19 cellular contexts compared by ENCODE assay signal in genomic region chr6:111382476-111383294, GRCh38.
DNase-seq lines count a peak whose midpoint lies in the region; ATAC-seq and TF ChIP-seq lines count a peak whose summit lies in the region.
"Had no signal": no experiment of that assay in that cellular context is flagged by ENCODE, and none has a peak within 500 bp of the region (broad histone marks: within the 10 kb centered on the region; RNA-seq: fewer than 3 reads in every experiment).

No MANE protein-coding gene starts in this region.

- peak overlapping the region; percentile 27 for H2AFZ ChIP-seq in trophoblast cell (ENCODE audit: insufficient read depth, low read length, poor library complexity)
- H2AFZ ChIP-seq: GM23248 had no signal

- peaks cover 2% of the 10 kb centered on the region for H3K4me1 Mint-ChIP-seq in activated CD4-positive, alpha-beta T cell treated with anti-CD3 and anti-CD28 coated beads, Interleukin-2, amount 10 ng/mL, durations not matched to agents 7 days and 5 days

- no peak overlapping the region for H4K12ac ChIP-seq in trophoblast cell (ENCODE audit: low read depth, low read length)

- ATAC-seq in Right ventricle myocardium superior (ENCODE audit: poor library complexity) (peak; percentile 68), right cardiac atrium (peak; percentile 57 to 61)
- ATAC-seq: A549; activated CD4-positive, CD25-positive, alpha-beta regulatory T cell treated with anti-CD3 and anti-CD28 coated beads, Interleukin-2, amount 50 U/mL, for 24 hours had no signal

- DNase-seq in Right ventricle myocardium superior, result peak; percentile 33
- no peak for DNase-seq in right atrium auricular region (ENCODE audit: low spot score)
- peak; percentile 26 to 63 (median 46) for DNase-seq in right cardiac atrium
- no peak for DNase-seq in trophoblast cell
- DNase-seq in NCI-H524 treated with DMSO at 0.1 percent for 48 hours (lab: John Stamatoyannopoulos, UW), result no peak
- no peak for DNase-seq in NCI-H146 treated with DMSO at 0.1 percent for 48 hours (lab: John Stamatoyannopoulos, UW; ENCODE audit: unreplicated experiment)
- no peak for DNase-seq in activated CD4-positive, alpha-beta T cell treated with anti-CD3 and anti-CD28 coated beads, Interleukin-2, amount 10 ng/mL, durations not matched to agents 7 days and 5 days
- DNase-seq in WERI-Rb-1, result no peak
- DNase-seq: DMS153; GM23248; NCI-H1417; NCI-H82; stimulated activated CD4-positive, alpha-beta T cell treated with anti-CD3 and anti-CD28 coated beads, Interleukin-4, amount 100 ng/mL, for 24 hours; T-helper 9 cell had no signal

- H3K4me2 ChIP-seq in trophoblast cell (ENCODE audit: low read length), result no peak overlapping the region
- H3K4me2 ChIP-seq: A549 had no signal

- no peaks in the 10 kb centered on the region for H3K27me3 Mint-ChIP-seq in activated CD4-positive, alpha-beta T cell treated with anti-CD3 and anti-CD28 coated beads, Interleukin-2, amount 10 ng/mL, durations not matched to agents 7 days and 5 days

- H3K4me3 Mint-ChIP-seq in activated CD4-positive, alpha-beta T cell treated with anti-CD3 and anti-CD28 coated beads, Interleukin-2, amount 10 ng/mL, durations not matched to agents 7 days and 5 days, result no peak overlapping the region

- H3K36me3 ChIP-seq in right atrium auricular region (peaks cover 35% of the 10 kb centered on the region), trophoblast cell (ENCODE audit: control insufficient read depth in 1 of 2, insufficient read depth in 2 of 2, low read length in 2 of 2) (peaks cover 8 to 13% of the 10 kb centered on the region in 2 experiments), WERI-Rb-1 (peaks cover 52% of the 10 kb centered on the region)

- H3K4ac ChIP-seq in trophoblast cell (ENCODE audit: low read depth, low read length), result no peak overlapping the region

- POLR2A ChIA-PET in activated CD4-positive, alpha-beta T cell treated with anti-CD3 and anti-CD28 coated beads, Interleukin-2, amount 10 ng/mL, durations not matched to agents 7 days and 5 days (lab: Charles Lee), result no interaction called here

- peaks cover 45% of the 10 kb centered on the region for H3K36me3 Mint-ChIP-seq in activated CD4-positive, alpha-beta T cell treated with anti-CD3 and anti-CD28 coated beads, Interleukin-2, amount 10 ng/mL, durations not matched to agents 7 days and 5 days (ENCODE audit: low read depth)

- no peak overlapping the region for H3K18ac ChIP-seq in trophoblast cell (ENCODE audit: low read length)

- peaks cover 0 to 11% of the 10 kb centered on the region in 2 donors for H3K4me1 ChIP-seq in right atrium auricular region
- peaks cover 3% of the 10 kb centered on the region for H3K4me1 ChIP-seq in right cardiac atrium (ENCODE audit: control insufficient read depth, insufficient read depth, low read length)
- H3K4me1 ChIP-seq in trophoblast cell (ENCODE audit: control insufficient read depth in 1 of 2, insufficient read depth in 2 of 2, low read length in 2 of 2), result no peaks in the 10 kb centered on the region
- H3K4me1 ChIP-seq: A549, suprapubic skin had no signal

- TF ChIP-seq CTCF in right atrium auricular region (IDR thresholded peaks at IDR 0.05), result no peak
- no peak for TF ChIP-seq CTCF in WERI-Rb-1 (IDR thresholded peaks at IDR 0.05; ENCODE audit: low read depth, low read length)

- H3K79me1 ChIP-seq in trophoblast cell (ENCODE audit: low read length), result no peaks in the 10 kb centered on the region

- H3K4me3 ChIP-seq in right atrium auricular region, result no peak overlapping the region
- no peak overlapping the region for H3K4me3 ChIP-seq in right cardiac atrium (ENCODE audit: low read length)
- no peak overlapping the region for H3K4me3 ChIP-seq in trophoblast cell (ENCODE audit: low read depth, low read length)
- no peak overlapping the region for H3K4me3 ChIP-seq in WERI-Rb-1 (ENCODE audit: low read depth, low read length)
- H3K4me3 ChIP-seq: A549, GM23248, SK-N-MC, suprapubic skin had no signal

- intact Hi-C loops in Right ventricle myocardium superior (cut with DNase I) (no loop called here), right cardiac atrium (cut with DNase I) (no loop called here)

- no peak overlapping the region for H3K14ac ChIP-seq in trophoblast cell (ENCODE audit: low read length)

- WGBS in right cardiac atrium, result 67% methylated on average over 9 of the region's 9 CpGs
- no CpG with 5 or more reads among the region's 9 CpGs for WGBS in trophoblast cell (ENCODE audit: extremely low coverage, insufficient coverage, insufficient read length)

- no peaks in the 10 kb centered on the region for H3K79me2 ChIP-seq in trophoblast cell (ENCODE audit: control insufficient read depth, insufficient read depth, low read length, poor library complexity)

- H3K23ac ChIP-seq in trophoblast cell (ENCODE audit: low read length), result no peak overlapping the region

- H2BK5ac ChIP-seq in trophoblast cell (ENCODE audit: low read depth, low read length, poor library complexity), result no peak overlapping the region

- H2BK12ac ChIP-seq in trophoblast cell (ENCODE audit: low read length), result no peak overlapping the region

- H3K9me3 ChIP-seq in right atrium auricular region (no peaks in the 10 kb centered on the region), right cardiac atrium (ENCODE audit: control insufficient read depth, low read length) (no peaks in the 10 kb centered on the region), trophoblast cell (ENCODE audit: insufficient read depth, low read depth, low read length) (no peaks in the 10 kb centered on the region), WERI-Rb-1 (ENCODE audit: severe bottlenecking) (no peaks in the 10 kb centered on the region)
- H3K9me3 ChIP-seq: A549, suprapubic skin had no signal

- H4K91ac ChIP-seq in trophoblast cell (ENCODE audit: low read depth, low read length), result no peak overlapping the region

- peak overlapping the region in 1 of 2 donors; percentile 28 for H3K27ac ChIP-seq in right atrium auricular region
- peak overlapping the region; percentile 58 for H3K27ac ChIP-seq in right cardiac atrium (ENCODE audit: low read length)
- no peak overlapping the region for H3K27ac ChIP-seq in trophoblast cell (ENCODE audit: low read depth, low read length)
- no peak overlapping the region for H3K27ac ChIP-seq in WERI-Rb-1
- H3K27ac ChIP-seq: A549, C4-2B, GM23248, suprapubic skin had no signal

- H3K9ac ChIP-seq in trophoblast cell (ENCODE audit: low read length), result no peak overlapping the region
- H3K9ac ChIP-seq: GM23248 had no signal

- no peak overlapping the region for H4K8ac ChIP-seq in trophoblast cell (ENCODE audit: low read depth, low read length)

- CTCF ChIA-PET in activated CD4-positive, alpha-beta T cell treated with anti-CD3 and anti-CD28 coated beads, Interleukin-2, amount 10 ng/mL, durations not matched to agents 7 days and 5 days (lab: Charles Lee), result no interaction called here

- no peak overlapping the region for H2AK5ac ChIP-seq in trophoblast cell (ENCODE audit: low read length)

- H3K9me3 Mint-ChIP-seq in activated CD4-positive, alpha-beta T cell treated with anti-CD3 and anti-CD28 coated beads, Interleukin-2, amount 10 ng/mL, durations not matched to agents 7 days and 5 days, result no peaks in the 10 kb centered on the region

- H3K27ac Mint-ChIP-seq in activated CD4-positive, alpha-beta T cell treated with anti-CD3 and anti-CD28 coated beads, Interleukin-2, amount 10 ng/mL, durations not matched to agents 7 days and 5 days, result no peak overlapping the region

- H2BK120ac ChIP-seq in trophoblast cell (ENCODE audit: insufficient read depth, low read length, poor library complexity), result no peak overlapping the region

- H3K27me3 ChIP-seq in right atrium auricular region (no peaks in the 10 kb centered on the region), right cardiac atrium (ENCODE audit: control insufficient read depth, insufficient read depth) (no peaks in the 10 kb centered on the region), trophoblast cell (ENCODE audit: insufficient read depth, low read length) (no peaks in the 10 kb centered on the region), WERI-Rb-1 (ENCODE audit: insufficient read depth, low read depth, severe bottlenecking) (no peaks in the 10 kb centered on the region)
- H3K27me3 ChIP-seq: suprapubic skin had no signal

Comparison
In these comparisons a context has a peak if more than half of its experiments do, and no peak if none do; other contexts are left out.
1. DNase-seq: peak in Right ventricle myocardium superior (single experiment) and right cardiac atrium (3 of 3); none in right atrium auricular region (single experiment), trophoblast cell (0 of 2), NCI-H524 treated with DMSO at 0.1 percent for 48 hours (single experiment), NCI-H146 treated with DMSO at 0.1 percent for 48 hours (single experiment), activated CD4-positive, alpha-beta T cell treated with anti-CD3 and anti-CD28 coated beads, Interleukin-2, amount 10 ng/mL, durations not matched to agents 7 days and 5 days (single experiment) and WERI-Rb-1 (single experiment).